9 cellular contexts compared by ENCODE assay signal in genomic region chr5:25006734-25007133, GRCh38.
DNase-seq lines count a peak whose midpoint lies in the region; ATAC-seq and TF ChIP-seq lines count a peak whose summit lies in the region.
"Had no signal": no experiment of that assay in that cellular context is flagged by ENCODE, and none has a peak within 500 bp of the region (broad histone marks: within the 10 kb centered on the region; RNA-seq: fewer than 3 reads in every experiment).

No MANE protein-coding gene starts in this region.

- H3K27me3 ChIP-seq in upper lobe of right lung, result no peaks in the 10 kb centered on the region

- peak; percentile 70 for TF ChIP-seq CTCF in 22Rv1 (IDR thresholded peaks at IDR 0.05)
- TF ChIP-seq CTCF in upper lobe of right lung (IDR thresholded peaks at IDR 0.05), result no peak

- H3K4me3 ChIP-seq in upper lobe of right lung, result no peak overlapping the region

- ATAC-seq in HG03108 (IDR thresholded peaks at IDR 0.05; ENCODE audit: unreplicated experiment) (no peak), GM21447 (IDR thresholded peaks at IDR 0.05; ENCODE audit: unreplicated experiment) (no peak), upper lobe of right lung (no peak)
- ATAC-seq: natural killer cell had no signal

- DNase-seq in HT-29 (ENCODE audit: low spot score), result peak; percentile 38
- DNase-seq in NCI-H774 (lab: John Stamatoyannopoulos, UW), result peak; percentile 23
- peak; percentile 45 for DNase-seq in cerebellar cortex (ENCODE audit: low spot score)
- no peak for DNase-seq in foreskin melanocyte
- no peak for DNase-seq in upper lobe of right lung
- DNase-seq: natural killer cell had no signal

- H3K27ac ChIP-seq in 22Rv1, result no peak overlapping the region
- no peak overlapping the region for H3K27ac ChIP-seq in upper lobe of right lung

- intact Hi-C loops in upper lobe of right lung (cut with DNase I), result no loop called here

- no peaks in the 10 kb centered on the region for H3K4me1 ChIP-seq in upper lobe of right lung

- no peaks in the 10 kb centered on the region for H3K9me3 ChIP-seq in upper lobe of right lung

- no peaks in the 10 kb centered on the region for H3K36me3 ChIP-seq in upper lobe of right lung

Comparison
In these comparisons a context has a peak if more than half of its experiments do, and no peak if none do; other contexts are left out.
1. DNase-seq: peak in HT-29 (single experiment), NCI-H774 (single experiment) and cerebellar cortex (single experiment); none in foreskin melanocyte (single experiment) and upper lobe of right lung (single experiment).